In the genomic region with DNA sequence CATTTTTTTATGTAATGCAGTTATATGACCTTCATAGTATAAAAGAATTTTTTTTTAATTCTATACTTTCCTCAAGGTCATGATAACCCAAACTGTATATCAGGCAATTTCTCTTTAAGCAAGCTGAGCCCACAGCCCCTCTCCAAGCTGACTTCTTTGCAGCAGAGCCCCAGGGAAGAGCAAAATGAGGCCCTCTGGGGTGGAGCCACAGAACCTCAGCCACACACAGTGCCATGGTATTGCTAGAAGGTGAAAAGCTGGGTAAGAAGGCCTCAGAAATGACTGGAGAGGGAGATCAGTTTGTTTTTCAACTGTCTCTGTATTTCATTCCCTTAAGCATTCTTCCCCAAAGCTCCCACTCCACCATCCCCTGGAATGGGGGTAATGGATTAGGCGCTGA, we compare ENCODE assay signal across 12 cellular contexts.
"Had no signal": no experiment of that assay in that cellular context is flagged by ENCODE, and none has a peak within 500 bp of the region (broad histone marks: within the 10 kb centered on the region; RNA-seq: fewer than 3 reads in every experiment).

No MANE protein-coding gene starts in this region.

- H3K9me3 ChIP-seq: pancreas, transverse colon had no signal

- DNase-seq: activated CD4-positive, alpha-beta T cell treated with anti-CD3 and anti-CD28 coated beads, Interleukin-2, amount 50 U/mL, for 48 hours; activated CD8-positive, alpha-beta memory T cell treated with anti-CD3 and anti-CD28 coated beads, Interleukin-2, amount 10 ng/mL, durations not matched to agents 7 days and 5 days; activated naive CD4-positive, alpha-beta T cell; activated T-cell treated with anti-CD3 and anti-CD28 coated beads, Interleukin-2, amount 50 U/mL, for 24 hours; central memory CD4-positive, alpha-beta T cell; effector CD8-positive, alpha-beta T cell; pancreas; stimulated activated CD4-positive, alpha-beta T cell treated with anti-CD3 and anti-CD28 coated beads, Interleukin-4, amount 100 ng/mL, for 1 hour; transverse colon had no signal

- H3K27ac ChIP-seq: coronary artery, neural progenitor cell, pancreas, transverse colon had no signal

- H3K27ac Mint-ChIP-seq: activated CD8-positive, alpha-beta memory T cell treated with anti-CD3 and anti-CD28 coated beads, Interleukin-2, amount 10 ng/mL, durations not matched to agents 7 days and 5 days; neural progenitor cell had no signal

- H3K27me3 ChIP-seq: neural progenitor cell, pancreas, transverse colon had no signal

- H3K4me3 Mint-ChIP-seq: activated CD8-positive, alpha-beta memory T cell treated with anti-CD3 and anti-CD28 coated beads, Interleukin-2, amount 10 ng/mL, durations not matched to agents 7 days and 5 days; activated T-cell treated with anti-CD3 and anti-CD28 coated beads, Interleukin-2, amount 50 U/mL, for 24 hours; neural progenitor cell had no signal

- H3K27me3 Mint-ChIP-seq: activated CD8-positive, alpha-beta memory T cell treated with anti-CD3 and anti-CD28 coated beads, Interleukin-2, amount 10 ng/mL, durations not matched to agents 7 days and 5 days; activated T-cell treated with anti-CD3 and anti-CD28 coated beads, Interleukin-2, amount 50 U/mL, for 24 hours had no signal

- ATAC-seq: activated CD4-positive, CD25-positive, alpha-beta regulatory T cell treated with anti-CD3 and anti-CD28 coated beads, Interleukin-2, amount 50 U/mL, for 24 hours; activated CD8-positive, alpha-beta memory T cell treated with anti-CD3 and anti-CD28 coated beads, Interleukin-2, amount 10 ng/mL, durations not matched to agents 7 days and 5 days had no signal

- H3K4me3 ChIP-seq: coronary artery, neural progenitor cell, pancreas, transverse colon had no signal

- H3K36me3 ChIP-seq: neural progenitor cell, pancreas, transverse colon had no signal
